In the genomic region with DNA sequence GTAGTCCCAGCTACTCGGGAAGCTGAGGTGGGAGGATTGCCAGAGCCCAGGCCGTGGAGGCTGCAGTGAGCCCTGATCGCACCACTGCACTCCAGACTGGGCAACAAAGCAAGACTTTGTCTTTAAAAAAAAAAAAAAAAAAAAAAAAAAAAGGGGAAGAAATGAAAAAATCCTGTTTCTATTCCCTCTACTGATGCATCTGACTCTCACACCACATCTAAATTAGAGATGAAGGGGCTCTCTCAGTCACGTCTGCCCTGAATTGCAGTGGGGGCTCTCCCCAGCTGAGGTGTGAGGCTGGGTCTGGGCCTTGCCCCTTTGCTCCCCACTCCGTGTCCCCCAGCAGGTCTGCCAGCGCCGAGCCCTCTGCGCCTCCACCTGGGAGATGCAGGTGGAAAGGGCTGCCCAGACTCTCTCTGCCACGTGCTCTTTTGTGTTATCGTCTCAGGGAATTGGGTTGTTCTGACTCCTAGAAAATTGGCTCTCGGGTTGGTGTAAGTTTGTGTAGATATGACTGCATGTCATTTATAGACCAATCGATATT, we compare ENCODE assay signal across 25 cellular contexts.
"Had no signal": no experiment of that assay in that cellular context is flagged by ENCODE, and none has a peak within 500 bp of the region (broad histone marks: within the 10 kb centered on the region; RNA-seq: fewer than 3 reads in every experiment).

No MANE protein-coding gene starts in this region.

- ATAC-seq: activated CD4-positive, CD25-positive, alpha-beta regulatory T cell treated with anti-CD3 and anti-CD28 coated beads, Interleukin-2, amount 50 U/mL, for 24 hours; effector memory CD8-positive, alpha-beta T cell; esophagus mucosa; left lung; natural killer cell; psoas muscle; right cardiac atrium had no signal

- H3K4me3 ChIP-seq: dorsolateral prefrontal cortex, left lung, lung, psoas muscle, stomach, suprapubic skin, tibial nerve had no signal

- H3K36me3 Mint-ChIP-seq: natural killer cell had no signal

- DNase-seq: activated CD4-positive, alpha-beta memory T cell treated with anti-CD3 and anti-CD28 coated beads, Interleukin-2, amount 10 ng/mL, durations not matched to agents 7 days and 5 days; activated CD4-positive, alpha-beta T cell treated with anti-CD3 and anti-CD28 coated beads, Interleukin-2, amount 10 ng/mL, durations not matched to agents 24 days and 14 days; activated gamma-delta T cell; activated naive CD4-positive, alpha-beta T cell treated with anti-CD3 and anti-CD28 coated beads, Interleukin-2, amount 50 U/mL, for 16 hours; aorta; brain microvascular endothelial cell; caudate nucleus; dorsolateral prefrontal cortex; effector memory CD8-positive, alpha-beta T cell; foreskin melanocyte; kidney glomerular epithelial cell; left lung; natural killer cell; psoas muscle; right cardiac atrium; stimulated activated CD4-positive, alpha-beta T cell treated with anti-CD3 and anti-CD28 coated beads, Interleukin-4, amount 100 ng/mL, for 4 hours; stomach had no signal

- H3K27ac Mint-ChIP-seq: activated CD4-positive, alpha-beta memory T cell treated with anti-CD3 and anti-CD28 coated beads, Interleukin-2, amount 10 ng/mL, durations not matched to agents 7 days and 5 days; activated CD4-positive, alpha-beta T cell treated with anti-CD3 and anti-CD28 coated beads, Interleukin-2, amount 10 ng/mL, durations not matched to agents 24 days and 14 days; activated T-helper 1 cell treated with anti-CD3 and anti-CD28 coated beads, Interleukin-12 subunit alpha, Interleukin-12 subunit beta, Interleukin-2, Interleukin-4 antibody, amounts not matched to agents 30 ng/mL and 10 ng/mL and 1 ng/mL, durations not matched to agents 14 hours and 24 hours and 36 hours; effector memory CD8-positive, alpha-beta T cell; mesothelial cell of epicardium; natural killer cell had no signal

- H3K27me3 Mint-ChIP-seq: activated CD4-positive, alpha-beta memory T cell treated with anti-CD3 and anti-CD28 coated beads, Interleukin-2, amount 10 ng/mL, durations not matched to agents 7 days and 5 days; activated CD4-positive, alpha-beta T cell treated with anti-CD3 and anti-CD28 coated beads, Interleukin-2, amount 10 ng/mL, durations not matched to agents 24 days and 14 days; effector memory CD8-positive, alpha-beta T cell had no signal

- H3K9me3 ChIP-seq: left lung, psoas muscle, stomach, suprapubic skin, tibial nerve had no signal

- H3K27ac ChIP-seq: brain microvascular endothelial cell, dorsolateral prefrontal cortex, left lung, psoas muscle, stomach, suprapubic skin, tibial nerve, VCaP had no signal

- H3K9me3 Mint-ChIP-seq: activated CD4-positive, alpha-beta memory T cell treated with anti-CD3 and anti-CD28 coated beads, Interleukin-2, amount 10 ng/mL, durations not matched to agents 7 days and 5 days; activated CD4-positive, alpha-beta T cell treated with anti-CD3 and anti-CD28 coated beads, Interleukin-2, amount 10 ng/mL, durations not matched to agents 24 days and 14 days; activated T-helper 1 cell treated with anti-CD3 and anti-CD28 coated beads, Interleukin-12 subunit alpha, Interleukin-12 subunit beta, Interleukin-2, Interleukin-4 antibody, amounts not matched to agents 30 ng/mL and 10 ng/mL and 1 ng/mL, durations not matched to agents 14 hours and 24 hours and 36 hours; effector memory CD8-positive, alpha-beta T cell; mesothelial cell of epicardium; natural killer cell had no signal

- H3K4me3 Mint-ChIP-seq: activated CD4-positive, alpha-beta memory T cell treated with anti-CD3 and anti-CD28 coated beads, Interleukin-2, amount 10 ng/mL, durations not matched to agents 7 days and 5 days; activated CD4-positive, alpha-beta T cell treated with anti-CD3 and anti-CD28 coated beads, Interleukin-2, amount 10 ng/mL, durations not matched to agents 24 days and 14 days; activated T-helper 1 cell treated with anti-CD3 and anti-CD28 coated beads, Interleukin-12 subunit alpha, Interleukin-12 subunit beta, Interleukin-2, Interleukin-4 antibody, amounts not matched to agents 30 ng/mL and 10 ng/mL and 1 ng/mL, durations not matched to agents 14 hours and 24 hours and 36 hours; effector memory CD8-positive, alpha-beta T cell; mesothelial cell of epicardium; natural killer cell had no signal

- H3K27me3 ChIP-seq: brain microvascular endothelial cell, dorsolateral prefrontal cortex, left lung, stomach, suprapubic skin, tibial nerve had no signal

- H3K4me1 ChIP-seq: psoas muscle had no signal

- H3K4me1 Mint-ChIP-seq: activated CD4-positive, alpha-beta memory T cell treated with anti-CD3 and anti-CD28 coated beads, Interleukin-2, amount 10 ng/mL, durations not matched to agents 7 days and 5 days; mesothelial cell of epicardium had no signal
